21 cellular contexts compared by ENCODE assay signal in genomic region chr2:159608723-159609308, GRCh38. TPM values are rescaled to one million over a fixed set of nuclear protein-coding genes. Genes with fewer than 3 reads are reported as not detected.
A peak's percentile ranks its signal among the peaks of the same experiment; 100 is the strongest.
DNase-seq lines count a peak whose midpoint lies in the region; ATAC-seq and TF ChIP-seq lines count a peak whose summit lies in the region.
"Had no signal": no experiment of that assay in that cellular context is flagged by ENCODE, and none has a peak within 500 bp of the region (broad histone marks: within the 10 kb centered on the region; RNA-seq: fewer than 3 reads in every experiment).

No MANE protein-coding gene starts in this region.

- intact Hi-C loops in heart left ventricle (cut with DNase I) (loop anchor here in 1 of 10 donors (10.0 kb wide), 1 partner anchor 164 kb away; no protein-coding TSS in a partner anchor), left cardiac atrium (cut with DNase I) (loop anchor here in 1 of 2 donors (10.0 kb wide), 1 partner anchor 154 kb away; no protein-coding TSS in a partner anchor), uterus (cut with DNase I; ENCODE audit: low total_unique reads) (no loop called here), aorta (cut with DNase I) (no loop called here)

- H3K27me3 ChIP-seq in heart left ventricle (no peaks in the 10 kb centered on the region), neutrophil (no peaks in the 10 kb centered on the region), uterus (no peaks in the 10 kb centered on the region), aorta (ENCODE audit: control insufficient read depth in 1 of 2, insufficient read depth in 2 of 2, low read length in 1 of 2) (no peaks in the 10 kb centered on the region), osteoblast (ENCODE audit: insufficient read depth, low read length) (no peaks in the 10 kb centered on the region)
- H3K27me3 ChIP-seq: BLaER1 treated with 17β-estradiol and CSF1 and Interleukin-3, amounts not matched to agents 10 nM and 100 nM had no signal

- no peak overlapping the region for H3K4me3 ChIP-seq in heart left ventricle
- no peak overlapping the region for H3K4me3 ChIP-seq in neutrophil (ENCODE audit: low read depth in 1 of 2, low read length in 1 of 2)
- H3K4me3 ChIP-seq in uterus: no peak overlapping the region
- H3K4me3 ChIP-seq in aorta (ENCODE audit: low read length in 2 of 2): no peak overlapping the region
- H3K4me3 ChIP-seq in osteoblast (ENCODE audit: insufficient read depth, low read length): no peak overlapping the region
- H3K4me3 ChIP-seq: BLaER1 treated with 17β-estradiol and CSF1 and Interleukin-3, amounts not matched to agents 10 nM and 100 nM had no signal

- no peak for TF ChIP-seq CTCF in heart left ventricle (IDR thresholded peaks at IDR 0.05)
- no peak for TF ChIP-seq CTCF in neutrophil (IDR thresholded peaks at IDR 0.05)
- TF ChIP-seq CTCF in uterus (IDR thresholded peaks at IDR 0.05): no peak
- TF ChIP-seq CTCF in osteoblast (IDR thresholded peaks at IDR 0.05; ENCODE audit: extremely low read depth, low read depth, low read length): no peak

- 43 to 66% (median 61%) methylated on average over 1 of the region's 1 CpG for WGBS in heart left ventricle, 4 donors
- 75 to 89% methylated on average over 1 of the region's 1 CpG for WGBS in aorta, 2 donors

- H2AFZ ChIP-seq in osteoblast (ENCODE audit: low read length): no peak overlapping the region

- H3K4me1 ChIP-seq in heart left ventricle: peaks cover 3 to 85% (median 59%) of the 10 kb centered on the region in 12 donors
- peaks cover 53 to 68% of the 10 kb centered on the region in 2 experiments for H3K4me1 ChIP-seq in neutrophil (ENCODE audit: control insufficient read depth in 1 of 2, insufficient read depth in 1 of 2, low read depth in 1 of 2, low read length in 1 of 2)
- no peaks in the 10 kb centered on the region for H3K4me1 ChIP-seq in uterus
- peaks cover 3 to 8% of the 10 kb centered on the region in 2 donors for H3K4me1 ChIP-seq in aorta (ENCODE audit: control insufficient read depth in 1 of 2, insufficient read depth in 2 of 2, low read length in 2 of 2)
- H3K4me1 ChIP-seq in osteoblast (ENCODE audit: insufficient read depth, low read length): peaks cover 7% of the 10 kb centered on the region

- H3K9me3 ChIP-seq in heart left ventricle (no peaks in the 10 kb centered on the region), neutrophil (no peaks in the 10 kb centered on the region), uterus (no peaks in the 10 kb centered on the region), aorta (ENCODE audit: control insufficient read depth, low read length) (no peaks in the 10 kb centered on the region), osteoblast (ENCODE audit: low read depth, low read length) (no peaks in the 10 kb centered on the region)
- H3K9me3 ChIP-seq: BLaER1 treated with 17β-estradiol and CSF1 and Interleukin-3, amounts not matched to agents 10 nM and 100 nM; SK-N-SH had no signal

- no peak overlapping the region for H3K4me2 ChIP-seq in osteoblast (ENCODE audit: insufficient read depth, low read length)
- H3K4me2 ChIP-seq: BLaER1 treated with 17β-estradiol and CSF1 and Interleukin-3, amounts not matched to agents 10 nM and 100 nM; SK-N-SH had no signal

- no peak for ATAC-seq in heart left ventricle
- no peak for ATAC-seq in left cardiac atrium
- no peak for ATAC-seq in aorta (ENCODE audit: low FRiP score)
- ATAC-seq: CD8-positive, alpha-beta T cell had no signal

- H3K36me3 ChIP-seq in heart left ventricle: no peaks in the 10 kb centered on the region
- no peaks in the 10 kb centered on the region for H3K36me3 ChIP-seq in neutrophil
- H3K36me3 ChIP-seq in uterus: no peaks in the 10 kb centered on the region
- H3K36me3 ChIP-seq in aorta (ENCODE audit: control insufficient read depth in 1 of 2, insufficient read depth in 2 of 2, low read length in 1 of 2): no peaks in the 10 kb centered on the region
- H3K36me3 ChIP-seq in osteoblast (ENCODE audit: insufficient read depth, low read length): no peaks in the 10 kb centered on the region

- DNase-seq in heart left ventricle (no peak), left cardiac atrium (no peak), cerebellar cortex (ENCODE audit: low spot score) (peak; percentile 56), uterus (no peak), NCI-H2171 (lab: John Stamatoyannopoulos, UW) (no peak), aorta (no peak), osteoblast (ENCODE audit: insufficient read length, low spot score, missing footprints) (no peak)
- DNase-seq: Calu3; CD8-positive, alpha-beta T cell; DND-41; Kasumi-1; MM.1S; NCI-H1092 treated with DMSO at 0.1 percent for 48 hours; NCI-H146; NCI-H2081; NCI-H2227 treated with DMSO at 0.1 percent for 48 hours; NCI-H524; SHP77 treated with DMSO at 0.1 percent for 48 hours; SK-N-SH had no signal

- peaks cover 10% of the 10 kb centered on the region for H4K20me1 ChIP-seq in osteoblast (ENCODE audit: insufficient read depth, low read length)

- H3K27ac ChIP-seq in heart left ventricle: peak overlapping the region in 7 of 12 donors; percentile 8 to 99 (median 51)
- peak overlapping the region; percentile 51 for H3K27ac ChIP-seq in neutrophil
- H3K27ac ChIP-seq in uterus: peak overlapping the region; percentile 3 to 69
- H3K27ac ChIP-seq in aorta (ENCODE audit: low read depth in 1 of 2, low read length in 2 of 2): no peak overlapping the region
- no peak overlapping the region for H3K27ac ChIP-seq in osteoblast (ENCODE audit: low read depth, low read length)
- H3K27ac ChIP-seq: BLaER1 treated with 17β-estradiol and CSF1 and Interleukin-3, amounts not matched to agents 10 nM and 100 nM had no signal

- TF ChIP-seq POLR2A in heart left ventricle (IDR thresholded peaks at IDR 0.05): no peak
- TF ChIP-seq POLR2A in uterus (IDR thresholded peaks at IDR 0.05): no peak

- peaks cover 53% of the 10 kb centered on the region for H3K79me2 ChIP-seq in osteoblast (ENCODE audit: insufficient read depth, low read length)

RNA-seq across cellular contexts. Expression of gene BAZ2B, which starts 7.5 kb away (rescaled TPM):
- total RNA-seq in heart left ventricle (10 to 100 TPM; 28.2 to 56.5 (median 46.0) TPM), left cardiac atrium (10 to 100 TPM; 33.2 to 41.8 TPM), uterus (100 to 1,000 TPM in 3 of 4 donors, 10 to 100 TPM in 1; 94.5 to 237 (median 145) TPM), aorta (100 to 1,000 TPM in 1 of 2 donors, 10 to 100 TPM in 1; 82.6 to 139 TPM), osteoblast (59.4 and 62.8 TPM in 2 replicates)
- polyA plus RNA-seq in heart left ventricle (10 to 100 TPM; 15.3 to 22.6 TPM), aorta (10 to 100 TPM; 21.4 to 39.4 TPM)

Comparison
In these comparisons a context has a peak if more than half of its experiments do, and no peak if none do; other contexts are left out.
1. H3K27ac ChIP-seq: peak in heart left ventricle (7 of 12), neutrophil (single experiment) and uterus (2 of 2); none in aorta (0 of 2) and osteoblast (single experiment).